In the genomic region with DNA sequence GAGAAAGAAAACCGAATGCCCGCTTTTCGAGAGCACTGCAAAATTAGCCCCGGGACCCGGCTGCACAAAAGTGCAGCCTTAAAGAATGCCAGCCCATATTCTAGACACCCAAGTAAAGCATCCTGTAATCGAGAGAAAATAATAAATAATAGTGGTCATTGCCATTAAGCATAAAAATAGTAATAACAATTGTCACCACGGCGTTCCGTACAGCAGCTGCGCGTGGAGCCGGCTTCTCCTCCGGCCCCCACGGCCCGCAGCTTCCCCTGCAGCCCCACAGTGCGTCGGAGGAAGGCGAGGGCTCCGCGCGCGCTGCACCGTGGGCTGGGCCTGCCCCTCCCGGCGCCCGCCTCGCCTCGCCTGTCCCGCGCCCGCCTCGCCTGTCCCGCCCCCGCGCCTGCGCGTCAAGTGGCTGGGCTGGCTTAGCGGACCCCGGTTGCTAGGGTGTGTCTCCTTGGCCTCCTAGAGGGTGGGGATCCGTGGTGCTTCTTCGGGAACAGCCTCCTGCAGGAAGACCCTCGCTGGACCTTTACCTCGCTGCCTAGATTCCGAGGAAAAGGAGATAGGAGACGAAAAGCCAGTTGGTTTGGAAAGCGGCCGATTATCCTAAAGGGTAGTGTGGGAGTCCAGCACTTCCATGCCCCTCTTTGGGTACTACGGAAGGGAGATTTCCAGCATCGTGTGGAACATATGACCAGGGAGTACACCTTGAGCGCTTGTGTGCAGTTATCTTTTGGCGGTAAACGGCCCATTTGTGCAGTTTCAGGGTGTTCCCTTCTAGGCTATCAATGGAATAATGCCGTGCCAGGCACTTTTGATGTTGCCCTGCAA, we compare ENCODE assay signal across 7 cellular contexts. TPM values are rescaled to one million over a fixed set of nuclear protein-coding genes. Genes with fewer than 3 reads are reported as not detected.
A peak's percentile ranks its signal among the peaks of the same experiment; 100 is the strongest.
DNase-seq lines count a peak whose midpoint lies in the region; ATAC-seq, FAIRE-seq and TF ChIP-seq lines count a peak whose summit lies in the region.

A gene with protein sequence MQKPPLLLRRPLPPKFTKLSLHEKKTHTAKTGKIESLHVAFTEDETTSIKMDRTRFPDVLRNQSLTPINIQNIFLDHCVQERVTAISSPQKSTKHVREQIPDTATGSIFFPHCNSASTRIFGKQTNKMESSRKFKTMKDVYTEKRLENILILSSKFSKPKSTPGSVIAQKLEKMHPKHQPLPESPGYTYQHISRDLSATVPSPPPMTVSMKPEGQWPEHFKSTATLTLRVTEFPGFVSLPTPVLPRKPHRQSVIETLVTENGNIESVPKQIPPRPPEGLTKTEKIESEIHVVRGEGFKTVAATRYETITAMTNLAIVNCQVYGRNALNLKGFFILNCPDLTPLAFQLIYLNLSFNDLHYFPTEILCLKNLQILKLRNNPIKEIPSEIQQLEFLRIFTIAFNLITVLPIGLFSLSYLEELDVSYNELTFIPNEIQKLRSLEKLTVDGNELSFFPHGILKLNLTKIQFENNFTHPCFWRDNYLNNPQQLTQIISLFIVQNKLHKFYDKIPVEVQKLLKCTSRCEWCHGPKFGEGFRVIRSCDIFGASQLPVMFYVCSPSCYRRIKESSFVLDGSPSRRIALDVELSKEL (plus strand): TSS at position 408 of the 831 bp plus-strand sequence. CDS start 1,107 bp downstream, outside the sequence.

- H3K36me3 ChIP-seq in keratinocyte (ENCODE audit: control insufficient read depth in 2 of 2, extremely low read depth in 1 of 2, insufficient read depth in 2 of 2, low read length in 2 of 2) = no peaks in the 10 kb centered on the region

- H3K79me2 ChIP-seq in keratinocyte (ENCODE audit: control insufficient read depth, insufficient read depth, low read length) = no peaks in the 10 kb centered on the region

- no peaks in the 10 kb centered on the region for H3K9me3 ChIP-seq in keratinocyte (ENCODE audit: control insufficient read depth, low read depth, low read length)

- no peaks in the 10 kb centered on the region for H4K20me1 ChIP-seq in keratinocyte (ENCODE audit: control insufficient read depth, extremely low read depth, insufficient read depth, low read length)

- dilution Hi-C loops in keratinocyte (cut with MboI; ENCODE audit: extremely low pct_ligation_motif_present, low sequenced_read_pairs) = no loop called here

- POLR2A ChIA-PET in WTC11 (lab: Charles Lee) = no interaction called here

- TF ChIP-seq CTCF in GM13977 (IDR thresholded peaks at IDR 0.05; ENCODE audit: extremely low read depth, insufficient read depth, missing control alignments) (no peak), WTC11 (IDR thresholded peaks at IDR 0.05) (no peak), cardiac fibroblast (IDR thresholded peaks at IDR 0.05; ENCODE audit: low read depth, low read length) (no peak), keratinocyte (optimal IDR thresholded peaks at IDR 0.05 in 1 of 3, IDR thresholded peaks at IDR 0.05 in 1 of 3, conservative IDR thresholded peaks at IDR 0.05 in 1 of 3; ENCODE audit: extremely low read depth in 1 of 3, insufficient read depth in 2 of 3, low read length in 3 of 3) (no peak)

- H3K4me2 ChIP-seq in keratinocyte (ENCODE audit: control insufficient read depth, extremely low read depth, insufficient read depth, low read depth, low read length) = peak within 1 kb of the TSS; percentile 96

- DNase-seq in GM13977 (ENCODE audit: low spot score) (peak; percentile 79), NCI-H1105 (lab: John Stamatoyannopoulos, UW) (peak; percentile 66), WTC11 (ENCODE audit: low spot score) (peak; percentile 72), cardiac fibroblast (ENCODE audit: low read depth in 2 of 2) (peak; percentile 24 to 52), keratinocyte (ENCODE audit: low read depth, low spot score) (no peak)
- DNase-seq in stimulated activated CD4-positive, alpha-beta T cell treated with anti-CD3 and anti-CD28 coated beads, Interleukin-15, amount 100 ng/mL, for 24 hours = peak; percentile 92

- no peak within 1 kb of the TSS for H3K9ac ChIP-seq in keratinocyte (ENCODE audit: control insufficient read depth, extremely low read depth, insufficient read depth, low read length)

- FAIRE-seq in keratinocyte (lab: Jason Lieb, UNC) = no peak

- in situ Hi-C loops in GM13977 (cut with MboI; ENCODE audit: low pct_unique_long_range_greater_than_20kb, low sequenced_read_pairs, unreplicated experiment) = no loop called here

- no peak within 1 kb of the TSS for H3K27ac Mint-ChIP-seq in WTC11

- H3K9me3 Mint-ChIP-seq in WTC11 = no peaks in the 10 kb centered on the region

- H3K4me3 ChIP-seq in cardiac fibroblast (replicated peaks in 1 of 2; ENCODE audit: low read depth in 2 of 2, low read length in 2 of 2) = peak within 1 kb of the TSS; percentile 22 to 56
- H3K4me3 ChIP-seq in keratinocyte (ENCODE audit: control insufficient read depth in 2 of 3, extremely low read depth in 1 of 3, insufficient read depth in 2 of 3, low read depth in 1 of 3, low read length in 3 of 3) = peak within 1 kb of the TSS; percentile 36 to 60 (median 56)

- H3K4me1 ChIP-seq in keratinocyte (ENCODE audit: control insufficient read depth, extremely low read depth, insufficient read depth, low read length) = peaks cover 9% of the 10 kb centered on the region

- H3K27ac ChIP-seq in keratinocyte (ENCODE audit: control insufficient read depth, insufficient read depth, low read length) = no peak within 1 kb of the TSS

- peaks cover 12% of the 10 kb centered on the region for H3K4me1 Mint-ChIP-seq in WTC11

- CTCF ChIA-PET in WTC11 (lab: Charles Lee) = interaction anchor here (0.9 kb wide), 1 partner anchor 109 kb away, joined by 3 read pairs; no protein-coding TSS in a partner anchor

- H3K9me1 ChIP-seq in keratinocyte (ENCODE audit: control insufficient read depth, extremely low read depth, insufficient read depth, low read length) = no peaks in the 10 kb centered on the region

- peak; percentile 94 for ATAC-seq in HG02610 (IDR thresholded peaks at IDR 0.05; ENCODE audit: unreplicated experiment)
- peak; percentile 97 for ATAC-seq in WTC11

- H3K27me3 ChIP-seq in keratinocyte (ENCODE audit: control insufficient read depth, extremely low read depth, insufficient read depth, low read length) = peaks cover 24% of the 10 kb centered on the region

- H3K36me3 Mint-ChIP-seq in WTC11 = no peaks in the 10 kb centered on the region

- peak within 1 kb of the TSS; percentile 86 for H2AFZ ChIP-seq in keratinocyte (ENCODE audit: control insufficient read depth, low read length)

- H3K4me3 Mint-ChIP-seq in WTC11 = peak within 1 kb of the TSS; percentile 74

- H3K27me3 Mint-ChIP-seq in WTC11 (ENCODE audit: low read depth) = peaks cover 25% of the 10 kb centered on the region

TF ChIP-seq in WTC11, 78 proteins besides CTCF, POLR2A, EP300 and RAD21 (continues in another document):
- TF ChIP-seq, protein P1, sequence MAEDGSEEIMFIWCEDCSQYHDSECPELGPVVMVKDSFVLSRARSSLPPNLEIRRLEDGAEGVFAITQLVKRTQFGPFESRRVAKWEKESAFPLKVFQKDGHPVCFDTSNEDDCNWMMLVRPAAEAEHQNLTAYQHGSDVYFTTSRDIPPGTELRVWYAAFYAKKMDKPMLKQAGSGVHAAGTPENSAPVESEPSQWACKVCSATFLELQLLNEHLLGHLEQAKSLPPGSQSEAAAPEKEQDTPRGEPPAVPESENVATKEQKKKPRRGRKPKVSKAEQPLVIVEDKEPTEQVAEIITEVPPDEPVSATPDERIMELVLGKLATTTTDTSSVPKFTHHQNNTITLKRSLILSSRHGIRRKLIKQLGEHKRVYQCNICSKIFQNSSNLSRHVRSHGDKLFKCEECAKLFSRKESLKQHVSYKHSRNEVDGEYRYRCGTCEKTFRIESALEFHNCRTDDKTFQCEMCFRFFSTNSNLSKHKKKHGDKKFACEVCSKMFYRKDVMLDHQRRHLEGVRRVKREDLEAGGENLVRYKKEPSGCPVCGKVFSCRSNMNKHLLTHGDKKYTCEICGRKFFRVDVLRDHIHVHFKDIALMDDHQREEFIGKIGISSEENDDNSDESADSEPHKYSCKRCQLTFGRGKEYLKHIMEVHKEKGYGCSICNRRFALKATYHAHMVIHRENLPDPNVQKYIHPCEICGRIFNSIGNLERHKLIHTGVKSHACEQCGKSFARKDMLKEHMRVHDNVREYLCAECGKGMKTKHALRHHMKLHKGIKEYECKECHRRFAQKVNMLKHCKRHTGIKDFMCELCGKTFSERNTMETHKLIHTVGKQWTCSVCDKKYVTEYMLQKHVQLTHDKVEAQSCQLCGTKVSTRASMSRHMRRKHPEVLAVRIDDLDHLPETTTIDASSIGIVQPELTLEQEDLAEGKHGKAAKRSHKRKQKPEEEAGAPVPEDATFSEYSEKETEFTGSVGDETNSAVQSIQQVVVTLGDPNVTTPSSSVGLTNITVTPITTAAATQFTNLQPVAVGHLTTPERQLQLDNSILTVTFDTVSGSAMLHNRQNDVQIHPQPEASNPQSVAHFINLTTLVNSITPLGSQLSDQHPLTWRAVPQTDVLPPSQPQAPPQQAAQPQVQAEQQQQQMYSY (CRISPR knock-in tag; IDR thresholded peaks at IDR 0.05) = no peak
- no peak for TF ChIP-seq SMAD4 (CRISPR knock-in tag; IDR thresholded peaks at IDR 0.05)
- TF ChIP-seq SOX15 (CRISPR knock-in tag; IDR thresholded peaks at IDR 0.05) = no peak
- TF ChIP-seq ETV6 (CRISPR knock-in tag; IDR thresholded peaks at IDR 0.05) = peak; percentile 58; the same call in 1 of the 2 replicates
- TF ChIP-seq, protein P2, sequence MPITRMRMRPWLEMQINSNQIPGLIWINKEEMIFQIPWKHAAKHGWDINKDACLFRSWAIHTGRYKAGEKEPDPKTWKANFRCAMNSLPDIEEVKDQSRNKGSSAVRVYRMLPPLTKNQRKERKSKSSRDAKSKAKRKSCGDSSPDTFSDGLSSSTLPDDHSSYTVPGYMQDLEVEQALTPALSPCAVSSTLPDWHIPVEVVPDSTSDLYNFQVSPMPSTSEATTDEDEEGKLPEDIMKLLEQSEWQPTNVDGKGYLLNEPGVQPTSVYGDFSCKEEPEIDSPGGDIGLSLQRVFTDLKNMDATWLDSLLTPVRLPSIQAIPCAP (CRISPR knock-in tag; IDR thresholded peaks at IDR 0.05) = 0 out of 2 replicates have a peak, but pooled peaks have one; percentile 38
- TF ChIP-seq ZNF317 (CRISPR knock-in tag; IDR thresholded peaks at IDR 0.05; ENCODE audit: borderline replicate concordance, low read depth) = no peak
- 0 out of 2 replicates have a peak, but pooled peaks have one; percentile 6 for TF ChIP-seq NFE2L1 (CRISPR knock-in tag; IDR thresholded peaks at IDR 0.05)
- 0 out of 2 replicates have a peak, but pooled peaks have one; percentile 29 for TF ChIP-seq FOXP1 (CRISPR knock-in tag; IDR thresholded peaks at IDR 0.05; ENCODE audit: borderline replicate concordance)

RNA-seq across cellular contexts. Expression of the gene that starts here (rescaled TPM):
- total RNA-seq in WTC11 (2021) = 0.11 TPM in 1 of 3 replicates, not detected in the others
- 0.02 to 0.05 TPM in 2 of 3 replicates, not detected in the other for polyA plus RNA-seq in keratinocyte
- not detected for polyA plus RNA-seq in keratinocyte (2011; ENCODE audit: low read depth)
- not detected in 2 replicates for polyA plus RNA-seq in keratinocyte (2011; cell fraction: cytosol; rRNA removed)
- polyA plus RNA-seq in keratinocyte (2011; cell fraction: nucleus; rRNA removed) = 0.05 TPM in 1 of 2 replicates, not detected in the other
- not detected in 2 replicates for polyA plus RNA-seq in keratinocyte (2012; ENCODE audit: low replicate concordance)
- polyA minus RNA-seq in keratinocyte = not detected in 3 replicates
- polyA minus RNA-seq in keratinocyte (2011; cell fraction: cytosol; rRNA and poly(A)+ RNA removed) = not detected
- polyA minus RNA-seq in keratinocyte (2011; cell fraction: nucleus; rRNA and poly(A)+ RNA removed) = not detected in 2 replicates

Comparison
In these comparisons a context has a peak if more than half of its experiments do, and no peak if none do; other contexts are left out.
1. Peak in DNase-seq and ATAC-seq in WTC11; RNA of the gene not detected or under 1 TPM.